ENCODE assay signal across 8 cellular contexts in the genomic region with DNA sequence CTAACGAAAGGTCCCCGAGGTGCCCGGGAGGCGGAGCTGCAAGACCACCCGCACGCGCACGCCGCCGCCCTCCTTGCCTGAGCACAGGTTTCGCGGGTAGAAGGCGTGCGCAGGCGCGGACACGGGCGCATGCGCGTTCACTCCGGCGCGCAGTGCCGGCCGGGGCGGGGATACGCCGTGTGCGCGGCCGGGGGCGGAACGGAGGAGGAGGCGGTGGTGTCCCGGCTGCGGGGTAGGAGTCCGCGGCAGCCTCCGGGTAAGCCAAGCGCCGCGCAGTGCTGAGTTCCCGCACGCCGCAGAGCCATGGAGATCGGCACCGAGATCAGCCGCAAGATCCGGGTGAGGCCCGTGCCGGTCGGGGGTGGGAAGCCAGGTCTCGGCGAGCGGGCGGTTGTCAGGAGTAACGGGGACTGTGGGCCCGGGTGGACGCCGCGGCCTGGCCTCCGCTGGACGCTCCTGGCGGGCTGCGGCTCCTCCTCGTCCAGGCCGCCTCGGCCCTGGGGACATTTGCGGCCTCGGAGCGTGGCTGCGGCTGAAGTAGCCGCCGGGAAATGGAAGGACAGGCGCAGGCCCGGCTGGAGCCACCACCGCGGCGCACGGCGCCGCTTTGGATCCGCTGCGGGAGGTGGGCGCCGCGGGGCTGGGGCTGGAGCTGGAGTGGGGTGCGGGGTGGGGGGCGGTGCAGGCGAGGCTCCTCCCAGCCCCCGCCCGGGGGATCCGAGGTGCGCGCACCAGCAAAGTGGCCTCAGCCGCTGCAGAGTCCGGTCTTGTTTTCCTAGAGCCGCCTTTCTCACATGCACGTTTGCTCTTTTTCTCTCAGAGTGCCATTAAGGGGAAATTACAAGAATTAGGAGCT. TPM values are rescaled to one million over a fixed set of nuclear protein-coding genes. Genes with fewer than 3 reads are reported as not detected.
DNase-seq lines count a peak whose midpoint lies in the region; ATAC-seq, FAIRE-seq and TF ChIP-seq lines count a peak whose summit lies in the region.

Gene ZC3H14 (plus strand): TSS at position 207 of the 856 bp plus-strand sequence. CDS start 97 bp downstream, at position 304.

- FAIRE-seq in urothelium cell line (lab: Jason Lieb, UNC), result peak; percentile 98

- ATAC-seq in HG02852 (IDR thresholded peaks at IDR 0.05; ENCODE audit: unreplicated experiment) (peak; percentile 92), psoas muscle (peak; percentile 98 to 99 (median 99))

- intact Hi-C loops in left ventricle myocardium inferior (cut with micrococcal nuclease), result loop anchor here (5.0 kb wide), 1 partner anchor 71 kb away; no protein-coding TSS in a partner anchor
- intact Hi-C loops in psoas muscle (cut with DNase I), result loop anchor here (5.0 kb wide), 1 partner anchor 71 kb away; no protein-coding TSS in a partner anchor

- DNase-seq in GM13977 (ENCODE audit: low spot score) (peak; percentile 95), NCI-H146 (lab: John Stamatoyannopoulos, UW) (peak; percentile 87), amniotic stem cell (lab: John Stamatoyannopoulos, UW) (peak; percentile 71), left ventricle myocardium inferior (peak; percentile 87), psoas muscle (peak; percentile 88 to 92), urothelium cell line (ENCODE audit: low spot score) (peak; percentile 97)

- H3K4me1 Mint-ChIP-seq in T-helper 1 cell treated with Interleukin-12 subunit alpha and Interleukin-12 subunit beta and Interleukin-4 antibody, amounts not matched to agents 30 μg/mL and 1 μg/mL, for 36 hours (ENCODE audit: low read depth), result peaks cover 27% of the 10 kb centered on the region

- H3K27ac ChIP-seq in left ventricle myocardium inferior (replicated peaks) (peak within 1 kb of the TSS; percentile 92), psoas muscle (peak within 1 kb of the TSS; percentile 85)

- no peaks in the 10 kb centered on the region for H3K27me3 ChIP-seq in left ventricle myocardium inferior (ENCODE audit: low read depth)
- no peaks in the 10 kb centered on the region for H3K27me3 ChIP-seq in psoas muscle (ENCODE audit: insufficient read depth in 3 of 3, low read length in 2 of 3)

- H3K27ac Mint-ChIP-seq in T-helper 1 cell treated with Interleukin-12 subunit alpha and Interleukin-12 subunit beta and Interleukin-4 antibody, amounts not matched to agents 30 μg/mL and 1 μg/mL, for 36 hours, result peak within 1 kb of the TSS; percentile 92

- H3K9me3 Mint-ChIP-seq in T-helper 1 cell treated with Interleukin-12 subunit alpha and Interleukin-12 subunit beta and Interleukin-4 antibody, amounts not matched to agents 30 μg/mL and 1 μg/mL, for 36 hours, result peaks cover 3% of the 10 kb centered on the region

- peaks cover 14% of the 10 kb centered on the region for H3K36me3 Mint-ChIP-seq in T-helper 1 cell treated with Interleukin-12 subunit alpha and Interleukin-12 subunit beta and Interleukin-4 antibody, amounts not matched to agents 30 μg/mL and 1 μg/mL, for 36 hours (ENCODE audit: low read depth)

- H3K9me3 ChIP-seq in left ventricle myocardium inferior (replicated peaks) (no peaks in the 10 kb centered on the region), psoas muscle (no peaks in the 10 kb centered on the region)

- WGBS in psoas muscle, 3 donors, result 0 to 1% (median 1%) methylated on average over 83 to 99 of the region's 99 CpGs

- H3K4me1 ChIP-seq in left ventricle myocardium inferior (peaks cover 33% of the 10 kb centered on the region), psoas muscle (peaks cover 9% of the 10 kb centered on the region)

- TF ChIP-seq CTCF in GM13977 (IDR thresholded peaks at IDR 0.05; ENCODE audit: extremely low read depth, insufficient read depth, missing control alignments), result peak; percentile 59
- no peak for TF ChIP-seq CTCF in left ventricle myocardium inferior (IDR thresholded peaks at IDR 0.05; ENCODE audit: borderline replicate concordance)
- TF ChIP-seq CTCF in psoas muscle (IDR thresholded peaks at IDR 0.05), result no peak

- peaks cover 27% of the 10 kb centered on the region for H3K27me3 Mint-ChIP-seq in T-helper 1 cell treated with Interleukin-12 subunit alpha and Interleukin-12 subunit beta and Interleukin-4 antibody, amounts not matched to agents 30 μg/mL and 1 μg/mL, for 36 hours (ENCODE audit: low read depth)

- H3K4me3 Mint-ChIP-seq in T-helper 1 cell treated with Interleukin-12 subunit alpha and Interleukin-12 subunit beta and Interleukin-4 antibody, amounts not matched to agents 30 μg/mL and 1 μg/mL, for 36 hours, result peak within 1 kb of the TSS; percentile 91

- in situ Hi-C loops in GM13977 (cut with MboI; ENCODE audit: low pct_unique_long_range_greater_than_20kb, low sequenced_read_pairs, unreplicated experiment), result no loop called here

- H3K36me3 ChIP-seq in left ventricle myocardium inferior (peaks cover 3% of the 10 kb centered on the region), psoas muscle (ENCODE audit: insufficient read depth in 1 of 2, low read depth in 1 of 2) (peaks cover 3 to 17% of the 10 kb centered on the region in 2 donors)

- peak within 1 kb of the TSS; percentile 84 for H3K4me3 ChIP-seq in left ventricle myocardium inferior
- H3K4me3 ChIP-seq in psoas muscle, result peak within 1 kb of the TSS; percentile 81

RNA-seq across cellular contexts. Expression of gene ZC3H14, which starts in this region (rescaled TPM):
- total RNA-seq in left ventricle myocardium inferior (44.1 TPM), psoas muscle (10 to 100 TPM; 34.0 to 38.8 (median 37.9) TPM)
- polyA plus RNA-seq in psoas muscle, result 10 to 100 TPM; 28.5 to 45.0 (median 36.0) TPM

Comparison
In these comparisons a context has a peak if more than half of its experiments do, and no peak if none do; other contexts are left out.
1. Peak in every context shown above with its lines: DNase-seq, ATAC-seq, H3K4me3 ChIP-seq and H3K27ac ChIP-seq.